Comparison of ENCODE assay signal across 1 cellular context in genomic region chr16:799111-799947, GRCh38.
TF ChIP-seq lines count a peak whose summit lies in the region.

No MANE protein-coding gene starts in this region.

TF ChIP-seq in GM12878, 131 proteins besides CTCF, POLR2A, EP300 and RAD21:
- TF ChIP-seq ZBTB11 (CRISPR knock-in tag; IDR thresholded peaks at IDR 0.05): no peak
- no peak for TF ChIP-seq EZH2 (IDR thresholded peaks at IDR 0.05; ENCODE audit: borderline replicate concordance, control insufficient read depth, low read depth, low read length)
- no peak for TF ChIP-seq WRNIP1 (IDR thresholded peaks at IDR 0.05; ENCODE audit: borderline replicate concordance, low read depth, low read length)
- no peak for TF ChIP-seq ESRRA (IDR thresholded peaks at IDR 0.05; ENCODE audit: low read length)
- TF ChIP-seq ATF7 (IDR thresholded peaks at IDR 0.05; ENCODE audit: low read depth): no peak
